12 cellular contexts compared by ENCODE assay signal in genomic region chr11:69916806-69917387, GRCh38.
"Had no signal": no experiment of that assay in that cellular context is flagged by ENCODE, and none has a peak within 500 bp of the region (broad histone marks: within the 10 kb centered on the region; RNA-seq: fewer than 3 reads in every experiment).

No MANE protein-coding gene starts in this region.

- H3K4me3 Mint-ChIP-seq: activated CD4-positive, alpha-beta T cell treated with anti-CD3 and anti-CD28 coated beads, Interleukin-2, amount 10 ng/mL, durations not matched to agents 7 days and 5 days; activated naive CD8-positive, alpha-beta T cell treated with anti-CD3 and anti-CD28 coated beads, Interleukin-2, amount 50 U/mL, for 24 hours; dendritic cell treated with granulocyte-macrophage colony-stimulating factor and Interleukin-4, amounts not matched to agents 40 ng/mL and 50 ng/mL, for 4 days; effector memory CD8-positive, alpha-beta T cell; immature natural killer cell had no signal

- ATAC-seq: activated naive CD8-positive, alpha-beta T cell treated with anti-CD3 and anti-CD28 coated beads, Interleukin-2, amount 50 U/mL, for 24 hours; effector memory CD8-positive, alpha-beta T cell; naive thymus-derived CD4-positive, alpha-beta T cell had no signal

- H3K9me3 Mint-ChIP-seq: activated CD4-positive, alpha-beta T cell treated with anti-CD3 and anti-CD28 coated beads, Interleukin-2, amount 10 ng/mL, durations not matched to agents 7 days and 5 days; activated naive CD8-positive, alpha-beta T cell treated with anti-CD3 and anti-CD28 coated beads, Interleukin-2, amount 50 U/mL, for 24 hours; dendritic cell treated with granulocyte-macrophage colony-stimulating factor and Interleukin-4, amounts not matched to agents 40 ng/mL and 50 ng/mL, for 4 days; effector memory CD8-positive, alpha-beta T cell; immature natural killer cell had no signal

- H3K27ac Mint-ChIP-seq: activated CD4-positive, alpha-beta T cell treated with anti-CD3 and anti-CD28 coated beads, Interleukin-2, amount 10 ng/mL, durations not matched to agents 7 days and 5 days; activated naive CD8-positive, alpha-beta T cell treated with anti-CD3 and anti-CD28 coated beads, Interleukin-2, amount 50 U/mL, for 24 hours; dendritic cell treated with granulocyte-macrophage colony-stimulating factor and Interleukin-4, amounts not matched to agents 40 ng/mL and 50 ng/mL, for 4 days; immature natural killer cell; naive thymus-derived CD4-positive, alpha-beta T cell; progenitor cell of endocrine pancreas had no signal

- H3K36me3 Mint-ChIP-seq: immature natural killer cell; naive thymus-derived CD4-positive, alpha-beta T cell had no signal

- H3K27me3 Mint-ChIP-seq: activated CD4-positive, alpha-beta T cell treated with anti-CD3 and anti-CD28 coated beads, Interleukin-2, amount 10 ng/mL, durations not matched to agents 7 days and 5 days had no signal

- H3K4me1 Mint-ChIP-seq: activated CD4-positive, alpha-beta T cell treated with anti-CD3 and anti-CD28 coated beads, Interleukin-2, amount 10 ng/mL, durations not matched to agents 7 days and 5 days; activated naive CD8-positive, alpha-beta T cell treated with anti-CD3 and anti-CD28 coated beads, Interleukin-2, amount 50 U/mL, for 24 hours; immature natural killer cell had no signal

- DNase-seq: activated CD4-positive, alpha-beta T cell treated with anti-CD3 and anti-CD28 coated beads, Interleukin-2, amount 10 ng/mL, durations not matched to agents 7 days and 5 days; activated CD4-positive, CD25-positive, alpha-beta regulatory T cell; activated naive CD8-positive, alpha-beta T cell treated with anti-CD3 and anti-CD28 coated beads, Interleukin-2, amount 50 U/mL, for 24 hours; activated T-cell treated with anti-CD3 and anti-CD28 coated beads for 4 hours; central memory CD4-positive, alpha-beta T cell; effector memory CD8-positive, alpha-beta T cell; immature natural killer cell; stimulated activated naive CD4-positive, alpha-beta T cell; substantia nigra had no signal
